1 cellular context compared by ENCODE assay signal in genomic region chr5:33659526-33660169, GRCh38.
TF ChIP-seq lines count a peak whose summit lies in the region.

No MANE protein-coding gene starts in this region.

TF ChIP-seq in HepG2, 621 proteins besides CTCF, POLR2A, EP300 and RAD21 (continued from another document):
- TF ChIP-seq PRDM10 (CRISPR knock-in tag; IDR thresholded peaks at IDR 0.05; ENCODE audit: low read depth) (no peak), ATF4 (CRISPR knock-in tag; IDR thresholded peaks at IDR 0.05) (no peak), ZNF878 (CRISPR knock-in tag; IDR thresholded peaks at IDR 0.05) (no peak), PHF5A (CRISPR knock-in tag; IDR thresholded peaks at IDR 0.05; ENCODE audit: low read depth, unreplicated experiment) (no peak), RFXANK (CRISPR knock-in tag; IDR thresholded peaks at IDR 0.05) (no peak), ZFY (CRISPR knock-in tag; IDR thresholded peaks at IDR 0.05) (no peak)
